1 cellular context compared by ENCODE assay signal in genomic region chr1:25034736-25035522, GRCh38.
TF ChIP-seq lines count a peak whose summit lies in the region.

No MANE protein-coding gene starts in this region.

TF ChIP-seq in IMR-90, 13 proteins besides CTCF, POLR2A, EP300 and RAD21 (continued from another document):
- TF ChIP-seq MXI1 (IDR thresholded peaks at IDR 0.05; ENCODE audit: borderline replicate concordance, low read depth, low read length): no peak
- no peak for TF ChIP-seq MAFK (IDR thresholded peaks at IDR 0.05; ENCODE audit: low read depth, low read length)
- no peak for TF ChIP-seq ELK1 (IDR thresholded peaks at IDR 0.05; ENCODE audit: borderline replicate concordance, low read depth, low read length)
- TF ChIP-seq USF2 (IDR thresholded peaks at IDR 0.05; ENCODE audit: low read depth, low read length): no peak
